In the genomic region with DNA sequence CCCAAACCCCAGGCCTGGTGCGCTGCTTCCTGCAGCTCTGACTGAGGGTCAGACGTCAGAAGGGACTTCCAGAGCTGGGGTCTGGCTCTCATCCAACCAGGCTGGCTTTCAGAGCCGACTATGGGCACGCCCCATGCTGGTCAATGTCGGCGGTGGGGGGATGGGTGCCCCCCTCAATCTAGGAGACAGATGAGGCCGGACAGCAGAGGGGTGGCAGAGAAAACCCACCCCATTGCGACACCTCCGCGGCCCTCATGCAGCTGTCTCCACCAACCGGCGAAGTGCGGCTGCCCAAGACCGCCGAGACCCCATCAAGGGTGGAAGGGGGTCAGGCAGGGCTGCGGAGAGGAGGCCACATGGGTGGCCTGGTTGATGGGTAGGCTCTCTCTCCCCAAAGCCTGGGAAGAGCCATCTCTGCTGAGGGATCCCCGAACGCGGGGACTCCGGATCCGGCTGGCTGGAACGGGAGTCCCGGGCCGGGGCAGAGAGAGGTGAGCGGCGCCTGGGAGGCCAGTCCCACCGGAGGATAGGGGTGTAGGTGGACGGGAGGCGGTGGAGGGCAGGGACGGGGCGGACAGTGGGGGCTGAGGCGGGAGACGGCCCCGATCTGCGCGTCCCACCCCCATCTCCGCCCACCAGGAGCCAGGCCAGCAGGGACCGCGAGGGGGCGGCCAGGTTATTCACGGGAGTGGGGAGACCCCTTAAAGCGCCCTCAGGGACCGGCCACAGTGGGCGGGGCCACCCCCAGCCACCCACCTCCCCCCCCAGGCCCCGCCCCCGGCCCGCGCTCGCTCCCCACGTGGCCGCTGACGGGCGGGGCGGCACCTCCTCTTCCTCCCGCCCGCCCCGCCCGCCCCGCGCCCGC, we compare ENCODE assay signal across 8 cellular contexts. TPM values are rescaled to one million over a fixed set of nuclear protein-coding genes. Genes with fewer than 3 reads are reported as not detected.
DNase-seq lines count a peak whose midpoint lies in the region; ATAC-seq and TF ChIP-seq lines count a peak whose summit lies in the region.

A gene (plus strand): TSS at position 864 of the 865 bp plus-strand sequence. CDS start 11,748 bp downstream, outside the sequence.

- peaks cover 4% of the 10 kb centered on the region; the same call in 1 of the 2 replicates for H3K79me2 ChIP-seq in H9 (ENCODE audit: insufficient read depth, low read length)

- peaks cover 12 to 30% of the 10 kb centered on the region in 2 experiments for H3K4me1 Mint-ChIP-seq in H9
- peaks cover 42% of the 10 kb centered on the region for H3K4me1 Mint-ChIP-seq in activated T-helper 1 cell treated with anti-CD3 and anti-CD28 coated beads, Interleukin-12 subunit alpha, Interleukin-12 subunit beta, Interleukin-2, Interleukin-4 antibody, amounts not matched to agents 30 ng/mL and 10 ng/mL and 1 ng/mL, durations not matched to agents 14 hours and 24 hours and 36 hours (ENCODE audit: low read depth)
- peaks cover 38 to 71% (median 51%) of the 10 kb centered on the region in 3 donors for H3K4me1 Mint-ChIP-seq in naive B cell

- peak within 1 kb of the TSS; percentile 71 for H3K4me3 ChIP-seq in thymus (ENCODE audit: low read length)

- peaks cover 6% of the 10 kb centered on the region for H3K23me2 ChIP-seq in H9 (ENCODE audit: insufficient read length, low read depth, low read length, poor library complexity, severe bottlenecking)

- H4K8ac ChIP-seq in H9 (replicated peaks; ENCODE audit: insufficient read length, low read depth, low read length), result no peak within 1 kb of the TSS

- DNase-seq in COLO829 (ENCODE audit: low spot score) (peak; percentile 72), H9 (peak; percentile 68), NOMO-1 treated with dmso at 0.1 percent for 144 hours (lab: John Stamatoyannopoulos, UW; ENCODE audit: unreplicated experiment) (peak; percentile 37), fibroblast of peridontal ligament (ENCODE audit: extremely low read depth) (peak; percentile 27), naive B cell (peak; percentile 56), NCI-H187 treated with DMSO at 0.1 percent for 48 hours (lab: John Stamatoyannopoulos, UW) (no peak)
- peak; percentile 27 for DNase-seq in activated T-helper 1 cell treated with anti-CD3 and anti-CD28 coated beads, Interleukin-12 subunit alpha, Interleukin-12 subunit beta, Interleukin-2, Interleukin-4 antibody, amounts not matched to agents 30 ng/mL and 10 ng/mL and 1 ng/mL, durations not matched to agents 14 hours and 24 hours and 36 hours (ENCODE audit: low spot score)

- H3K4me1 ChIP-seq in H9 (ENCODE audit: insufficient read depth, low read length), result no peaks in the 10 kb centered on the region
- peaks cover 30% of the 10 kb centered on the region for H3K4me1 ChIP-seq in thymus (ENCODE audit: control insufficient read depth, insufficient read depth, low read length)

- no peak within 1 kb of the TSS for H4K91ac ChIP-seq in H9 (ENCODE audit: insufficient read length, low read depth, low read length)

- peak; percentile 68 to 74 for ATAC-seq in naive B cell (ENCODE audit: low read depth in 2 of 2)

- intact Hi-C loops in activated T-helper 1 cell treated with anti-CD3 and anti-CD28 coated beads, Interleukin-12 subunit alpha, Interleukin-12 subunit beta, Interleukin-2, Interleukin-4 antibody, amounts not matched to agents 30 ng/mL and 10 ng/mL and 1 ng/mL, durations not matched to agents 14 hours and 24 hours and 36 hours (cut with micrococcal nuclease), result loop anchor here (1.0 kb wide), 1 partner anchor 12 kb away; no protein-coding TSS in a partner anchor

- H2AK5ac ChIP-seq in H9 (ENCODE audit: insufficient read length, low read length), result no peak within 1 kb of the TSS

- H2BK120ac ChIP-seq in H9 (ENCODE audit: low read depth, low read length, poor library complexity, severe bottlenecking), result no peak within 1 kb of the TSS

- H3K27ac ChIP-seq in H9 (ENCODE audit: insufficient read length, low read depth, low read length), result no peak within 1 kb of the TSS
- peak within 1 kb of the TSS; percentile 10 for H3K27ac ChIP-seq in thymus (ENCODE audit: low read depth)

- H2BK15ac ChIP-seq in H9 (ENCODE audit: low read depth, low read length), result no peak within 1 kb of the TSS

- peak within 1 kb of the TSS; percentile 21 for H3K9ac ChIP-seq in H9 (ENCODE audit: extremely low read depth, insufficient read length, low read length)

- no peak within 1 kb of the TSS for H3K23ac ChIP-seq in H9 (ENCODE audit: insufficient read length, low read depth, low read length)

- H3T11ph ChIP-seq in H9 (ENCODE audit: low read length), result no peak within 1 kb of the TSS

- H3K4me2 ChIP-seq in H9 (ENCODE audit: insufficient read depth, insufficient read length, low read length), result peak within 1 kb of the TSS; percentile 57

- no peak within 1 kb of the TSS for H3K18ac ChIP-seq in H9 (ENCODE audit: insufficient read length, low read depth, low read length)

- H3K36me3 Mint-ChIP-seq in H9 (ENCODE audit: insufficient read depth in 1 of 3, low read depth in 3 of 3) (no peaks in the 10 kb centered on the region; a peak in 4 of 7 replicates), naive B cell (no peaks in the 10 kb centered on the region)
- H3K36me3 Mint-ChIP-seq in activated T-helper 1 cell treated with anti-CD3 and anti-CD28 coated beads, Interleukin-12 subunit alpha, Interleukin-12 subunit beta, Interleukin-2, Interleukin-4 antibody, amounts not matched to agents 30 ng/mL and 10 ng/mL and 1 ng/mL, durations not matched to agents 14 hours and 24 hours and 36 hours (ENCODE audit: low read depth), result no peaks in the 10 kb centered on the region

- WGBS in H9 (ENCODE audit: extremely low coverage, insufficient read length, low lambda C conversion rate), result no CpG with 5 or more reads among the region's 61 CpGs
- 39% methylated on average over 61 of the region's 61 CpGs for WGBS in thymus

- peaks cover 5% of the 10 kb centered on the region for H3K79me1 ChIP-seq in H9 (ENCODE audit: insufficient read depth, low read depth, low read length, poor library complexity, severe bottlenecking)

- no peak within 1 kb of the TSS for H4K5ac ChIP-seq in H9 (ENCODE audit: insufficient read length, low read depth, low read length)

- H3K4me3 Mint-ChIP-seq in H9 (peak within 1 kb of the TSS; percentile 64 to 78), naive B cell (peak within 1 kb of the TSS; percentile 70 to 91 (median 81))
- H3K4me3 Mint-ChIP-seq in activated T-helper 1 cell treated with anti-CD3 and anti-CD28 coated beads, Interleukin-12 subunit alpha, Interleukin-12 subunit beta, Interleukin-2, Interleukin-4 antibody, amounts not matched to agents 30 ng/mL and 10 ng/mL and 1 ng/mL, durations not matched to agents 14 hours and 24 hours and 36 hours, result peak within 1 kb of the TSS; percentile 85

- no peak within 1 kb of the TSS for H2BK20ac ChIP-seq in H9 (ENCODE audit: low read depth, low read length, poor library complexity, severe bottlenecking)

- no peaks in the 10 kb centered on the region for H3K27me3 ChIP-seq in H9 (ENCODE audit: insufficient read depth, low read length)
- no peaks in the 10 kb centered on the region for H3K27me3 ChIP-seq in thymus (ENCODE audit: control insufficient read depth, insufficient read depth)

- H3K9me3 Mint-ChIP-seq in H9 (peaks cover 0 to 8% of the 10 kb centered on the region in 2 experiments; a peak in 2 of 5 replicates), naive B cell (no peaks in the 10 kb centered on the region)
- H3K9me3 Mint-ChIP-seq in activated T-helper 1 cell treated with anti-CD3 and anti-CD28 coated beads, Interleukin-12 subunit alpha, Interleukin-12 subunit beta, Interleukin-2, Interleukin-4 antibody, amounts not matched to agents 30 ng/mL and 10 ng/mL and 1 ng/mL, durations not matched to agents 14 hours and 24 hours and 36 hours, result no peaks in the 10 kb centered on the region

- H3K4ac ChIP-seq in H9 (ENCODE audit: low read depth, low read length), result no peak within 1 kb of the TSS

- no peaks in the 10 kb centered on the region for H3K36me3 ChIP-seq in thymus (ENCODE audit: control insufficient read depth, insufficient read depth)

- no peak for TF ChIP-seq CTCF in H9 (conservative IDR thresholded peaks at IDR 0.05)

- no peak within 1 kb of the TSS for H3K56ac ChIP-seq in H9 (ENCODE audit: insufficient read length, low read depth, low read length)

- H3K27ac Mint-ChIP-seq in H9, result no peak within 1 kb of the TSS
- no peak within 1 kb of the TSS for H3K27ac Mint-ChIP-seq in activated T-helper 1 cell treated with anti-CD3 and anti-CD28 coated beads, Interleukin-12 subunit alpha, Interleukin-12 subunit beta, Interleukin-2, Interleukin-4 antibody, amounts not matched to agents 30 ng/mL and 10 ng/mL and 1 ng/mL, durations not matched to agents 14 hours and 24 hours and 36 hours
- peak within 1 kb of the TSS in 4 of 6 donors; percentile 33 to 91 (median 76) for H3K27ac Mint-ChIP-seq in naive B cell

- no peaks in the 10 kb centered on the region for H4K20me1 ChIP-seq in H9 (ENCODE audit: control insufficient read depth, insufficient read depth, insufficient read length)

- H3K27me3 Mint-ChIP-seq in H9 (ENCODE audit: low read depth) (peaks cover 6% of the 10 kb centered on the region), naive B cell (no peaks in the 10 kb centered on the region)
- H3K27me3 Mint-ChIP-seq in activated T-helper 1 cell treated with anti-CD3 and anti-CD28 coated beads, Interleukin-12 subunit alpha, Interleukin-12 subunit beta, Interleukin-2, Interleukin-4 antibody, amounts not matched to agents 30 ng/mL and 10 ng/mL and 1 ng/mL, durations not matched to agents 14 hours and 24 hours and 36 hours (ENCODE audit: insufficient read depth), result no peaks in the 10 kb centered on the region

- H3K9me3 ChIP-seq in H9 (ENCODE audit: control insufficient read depth, low read depth, low read length), result no peaks in the 10 kb centered on the region
- no peaks in the 10 kb centered on the region for H3K9me3 ChIP-seq in thymus (ENCODE audit: control insufficient read depth)

- peak within 1 kb of the TSS; percentile 31; the same call in 1 of the 2 replicates for H3K14ac ChIP-seq in H9 (ENCODE audit: insufficient read depth, low read length)

- no peak within 1 kb of the TSS for H2AFZ ChIP-seq in H9 (ENCODE audit: low read length)

- no peak within 1 kb of the TSS for H2BK5ac ChIP-seq in H9 (ENCODE audit: insufficient read length, low read length)

- H2BK12ac ChIP-seq in H9 (ENCODE audit: insufficient read length, low read depth, low read length), result no peak within 1 kb of the TSS

RNA-seq across cellular contexts. Expression of the gene that starts here (rescaled TPM):
- 58.3 and 59.1 TPM in 2 replicates for total RNA-seq in H9 (2021)
- 86.6 and 91.6 TPM in 2 replicates for total RNA-seq in activated T-helper 1 cell treated with anti-CD3 and anti-CD28 coated beads, Interleukin-12 subunit alpha, Interleukin-12 subunit beta, Interleukin-2, Interleukin-4 antibody, amounts not matched to agents 30 ng/mL and 10 ng/mL and 1 ng/mL, durations not matched to agents 14 hours and 24 hours and 36 hours
- 10 to 100 TPM in 1 of 6 donors, 1 to 10 TPM in 5; 2.8 to 10.2 (median 5.5) TPM for polyA plus RNA-seq in naive B cell (ENCODE audit: low read depth in 6 of 6)
- polyA plus RNA-seq in thymus, result 57.9 TPM

Comparison
In these comparisons a context has a peak if more than half of its experiments do, and no peak if none do; other contexts are left out.
1. H3K27ac Mint-ChIP-seq: peak in naive B cell (4 of 6); none in H9 (0 of 3) and activated T-helper 1 cell treated with anti-CD3 and anti-CD28 coated beads, Interleukin-12 subunit alpha, Interleukin-12 subunit beta, Interleukin-2, Interleukin-4 antibody, amounts not matched to agents 30 ng/mL and 10 ng/mL and 1 ng/mL, durations not matched to agents 14 hours and 24 hours and 36 hours (single experiment).
2. Peak in every context shown above with its lines, with median percentiles within 50 percentile points of each other: H3K4me3 Mint-ChIP-seq.